Comparison of ENCODE assay signal across 8 cellular contexts in genomic region chr11:94519478-94520084, GRCh38. TPM values are rescaled to one million over a fixed set of nuclear protein-coding genes. Genes with fewer than 3 reads are reported as not detected.
DNase-seq lines count a peak whose midpoint lies in the region; ATAC-seq and TF ChIP-seq lines count a peak whose summit lies in the region.

No MANE protein-coding gene starts in this region.

- no peaks in the 10 kb centered on the region for H3K36me3 Mint-ChIP-seq in activated CD8-positive, alpha-beta memory T cell treated with anti-CD3 and anti-CD28 coated beads, Interleukin-2, amount 10 ng/mL, durations not matched to agents 7 days and 5 days

- WGBS in prostate gland: 7% methylated on average over 5 of the region's 5 CpGs

- no peak overlapping the region for H3K27ac Mint-ChIP-seq in activated CD8-positive, alpha-beta memory T cell treated with anti-CD3 and anti-CD28 coated beads, Interleukin-2, amount 10 ng/mL, durations not matched to agents 7 days and 5 days

- CTCF ChIA-PET in activated CD8-positive, alpha-beta memory T cell treated with anti-CD3 and anti-CD28 coated beads, Interleukin-2, amount 10 ng/mL, durations not matched to agents 7 days and 5 days (lab: Charles Lee): interaction anchor here (0.8 to 2.0 kb wide), 8 partner anchors 11 to 379 kb away, joined by 3 to 6 read pairs (median 3); partner anchors contain the start of gene FUT4

- no peak overlapping the region for H3K9ac ChIP-seq in fibroblast of lung (ENCODE audit: insufficient read depth, low read length)

- TF ChIP-seq CTCF in fibroblast of lung (conservative IDR thresholded peaks at IDR 0.05 in 1 of 2, IDR thresholded peaks at IDR 0.05 in 1 of 2; ENCODE audit: low read depth in 1 of 2, low read length in 2 of 2) (peak; percentile 24 to 51), prostate gland (IDR thresholded peaks at IDR 0.05) (peak; percentile 28 to 69 (median 62))

- no peak overlapping the region for H3K4me3 Mint-ChIP-seq in activated CD8-positive, alpha-beta memory T cell treated with anti-CD3 and anti-CD28 coated beads, Interleukin-2, amount 10 ng/mL, durations not matched to agents 7 days and 5 days

- H3K4me2 ChIP-seq in fibroblast of lung (ENCODE audit: extremely low read depth, insufficient read depth, low read length): no peak overlapping the region

- peak; percentile 52 for ATAC-seq in HG03378 (IDR thresholded peaks at IDR 0.05; ENCODE audit: unreplicated experiment)
- ATAC-seq in activated CD8-positive, alpha-beta memory T cell treated with anti-CD3 and anti-CD28 coated beads, Interleukin-2, amount 10 ng/mL, durations not matched to agents 7 days and 5 days: no peak
- no peak for ATAC-seq in HG03139 (IDR thresholded peaks at IDR 0.05; ENCODE audit: unreplicated experiment)

- H3K27ac ChIP-seq in fibroblast of lung (ENCODE audit: insufficient read depth, low read length) (no peak overlapping the region), prostate gland (no peak overlapping the region)

- H3K4me1 ChIP-seq in fibroblast of lung (ENCODE audit: control insufficient read depth, extremely low read depth, insufficient read depth, low read length) (no peaks in the 10 kb centered on the region), prostate gland (replicated peaks) (no peaks in the 10 kb centered on the region)

- no peaks in the 10 kb centered on the region for H4K20me1 ChIP-seq in fibroblast of lung (ENCODE audit: control insufficient read depth, extremely low read depth, insufficient read depth, low read length)

- H3K36me3 ChIP-seq in fibroblast of lung (ENCODE audit: control insufficient read depth, insufficient read depth, low read length) (no peaks in the 10 kb centered on the region), prostate gland (no peaks in the 10 kb centered on the region)

- intact Hi-C loops in prostate gland (cut with DNase I): loop anchor here (10.0 kb wide), 2 partner anchors 75 to 375 kb away; no protein-coding TSS in a partner anchor

- no peak for TF ChIP-seq POLR2A in prostate gland (IDR thresholded peaks at IDR 0.05)

- H3K27me3 ChIP-seq in fibroblast of lung (ENCODE audit: control insufficient read depth, insufficient read depth, low read length) (peaks cover 3% of the 10 kb centered on the region), prostate gland (replicated peaks; ENCODE audit: insufficient read depth) (no peaks in the 10 kb centered on the region)

- H3K4me3 ChIP-seq in fibroblast of lung (replicated peaks in 1 of 4; ENCODE audit: control extremely low read depth in 1 of 4, insufficient read depth in 1 of 4, low read depth in 3 of 4, low read length in 4 of 4): no peak overlapping the region
- no peak overlapping the region for H3K4me3 ChIP-seq in prostate gland

- H2AFZ ChIP-seq in fibroblast of lung (ENCODE audit: low read length): peak overlapping the region; percentile 30

- no peaks in the 10 kb centered on the region for H3K9me3 Mint-ChIP-seq in activated CD8-positive, alpha-beta memory T cell treated with anti-CD3 and anti-CD28 coated beads, Interleukin-2, amount 10 ng/mL, durations not matched to agents 7 days and 5 days (ENCODE audit: low read depth)

- H3K9me3 ChIP-seq in fibroblast of lung (ENCODE audit: control insufficient read depth, insufficient read depth, low read depth, low read length): no peaks in the 10 kb centered on the region
- H3K9me3 ChIP-seq in prostate gland: no peaks in the 10 kb centered on the region

- H3K79me2 ChIP-seq in fibroblast of lung (ENCODE audit: control insufficient read depth, insufficient read depth, low read length): no peaks in the 10 kb centered on the region

- DNase-seq in NCI-H2081 (lab: John Stamatoyannopoulos, UW) (peak; percentile 11 to 32), NCI-H2081 treated with DMSO at 0.1 percent for 48 hours (lab: John Stamatoyannopoulos, UW) (no peak), RKO (ENCODE audit: low spot score) (peak; percentile 39), fibroblast of lung (ENCODE audit: low read depth in 2 of 2) (peak; percentile 17 to 60), prostate gland (ENCODE audit: low spot score) (no peak)
- DNase-seq in activated CD8-positive, alpha-beta memory T cell treated with anti-CD3 and anti-CD28 coated beads, Interleukin-2, amount 10 ng/mL, durations not matched to agents 7 days and 5 days: no peak

- H3K27me3 Mint-ChIP-seq in activated CD8-positive, alpha-beta memory T cell treated with anti-CD3 and anti-CD28 coated beads, Interleukin-2, amount 10 ng/mL, durations not matched to agents 7 days and 5 days: peaks cover 29% of the 10 kb centered on the region

- H3K4me1 Mint-ChIP-seq in activated CD8-positive, alpha-beta memory T cell treated with anti-CD3 and anti-CD28 coated beads, Interleukin-2, amount 10 ng/mL, durations not matched to agents 7 days and 5 days: no peaks in the 10 kb centered on the region

RNA-seq across cellular contexts. Expression of gene C11orf97, which starts 7.3 kb away (rescaled TPM):
- total RNA-seq in fibroblast of lung (not detected in 2 replicates), prostate gland (not detected)
- polyA plus RNA-seq in fibroblast of lung: not detected in 2 replicates
- polyA plus RNA-seq in fibroblast of lung (2012): not detected in 2 replicates
- not detected in 2 replicates for polyA minus RNA-seq in fibroblast of lung (ENCODE audit: low replicate concordance)
- not detected for total RNA-seq in activated CD8-positive, alpha-beta memory T cell treated with anti-CD3 and anti-CD28 coated beads, Interleukin-2, amount 10 ng/mL, durations not matched to agents 7 days and 5 days

RNA-seq across cellular contexts. Expression of gene FUT4, which starts 24.1 kb away (rescaled TPM):
- total RNA-seq in fibroblast of lung: 5.1 and 5.4 TPM in 2 replicates
- polyA plus RNA-seq in fibroblast of lung: 2.7 and 2.8 TPM in 2 replicates
- polyA plus RNA-seq in fibroblast of lung (2012): 2.5 and 2.7 TPM in 2 replicates
- polyA minus RNA-seq in fibroblast of lung (ENCODE audit: low replicate concordance): 0.75 and 0.93 TPM in 2 replicates
- 1 to 10 TPM; 5.2 to 6.5 TPM for total RNA-seq in prostate gland
- 1 to 10 TPM; 5.8 to 6.5 TPM for total RNA-seq in activated CD8-positive, alpha-beta memory T cell treated with anti-CD3 and anti-CD28 coated beads, Interleukin-2, amount 10 ng/mL, durations not matched to agents 7 days and 5 days

RNA-seq across cellular contexts. Expression of gene ANKRD49, which starts 25.8 kb away (rescaled TPM):
- total RNA-seq in fibroblast of lung (14.9 and 17.2 TPM in 2 replicates), prostate gland (10 to 100 TPM; 11.6 to 15.6 TPM)
- polyA plus RNA-seq in fibroblast of lung: 9.2 and 12.9 TPM in 2 replicates
- 5.5 and 7.3 TPM in 2 replicates for polyA plus RNA-seq in fibroblast of lung (2012)
- 2.9 and 3.7 TPM in 2 replicates for polyA minus RNA-seq in fibroblast of lung (ENCODE audit: low replicate concordance)
- 10 to 100 TPM; 23.9 to 31.9 TPM for total RNA-seq in activated CD8-positive, alpha-beta memory T cell treated with anti-CD3 and anti-CD28 coated beads, Interleukin-2, amount 10 ng/mL, durations not matched to agents 7 days and 5 days

RNA-seq across cellular contexts. Expression of gene MRE11, which starts 25.9 kb away (rescaled TPM):
- total RNA-seq in fibroblast of lung (6.4 and 6.9 TPM in 2 replicates), prostate gland (10 to 100 TPM; 12.3 to 14.1 TPM)
- polyA plus RNA-seq in fibroblast of lung: 7.4 and 8.4 TPM in 2 replicates
- polyA plus RNA-seq in fibroblast of lung (2012): 7.0 and 7.7 TPM in 2 replicates
- 0.04 and 0.75 TPM in 2 replicates for polyA minus RNA-seq in fibroblast of lung (ENCODE audit: low replicate concordance)
- 10 to 100 TPM; 45.1 to 46.2 TPM for total RNA-seq in activated CD8-positive, alpha-beta memory T cell treated with anti-CD3 and anti-CD28 coated beads, Interleukin-2, amount 10 ng/mL, durations not matched to agents 7 days and 5 days

RNA-seq across cellular contexts. Expression of gene PIWIL4, which starts 47.6 kb away (rescaled TPM):
- total RNA-seq in fibroblast of lung: 3.3 and 3.6 TPM in 2 replicates
- polyA plus RNA-seq in fibroblast of lung: 0.76 and 1.2 TPM in 2 replicates
- polyA plus RNA-seq in fibroblast of lung (2012): 0.24 and 0.71 TPM in 2 replicates
- not detected in 2 replicates for polyA minus RNA-seq in fibroblast of lung (ENCODE audit: low replicate concordance)
- 10 to 100 TPM in 1 of 2 donors, under 1 TPM in 1; 0.82 to 17.2 TPM for total RNA-seq in prostate gland
- total RNA-seq in activated CD8-positive, alpha-beta memory T cell treated with anti-CD3 and anti-CD28 coated beads, Interleukin-2, amount 10 ng/mL, durations not matched to agents 7 days and 5 days: under 1 TPM; 0.75 to 0.79 TPM

Comparison
In these comparisons a context has a peak if more than half of its experiments do, and no peak if none do; other contexts are left out.
1. DNase-seq: peak in NCI-H2081 (2 of 2), RKO (single experiment) and fibroblast of lung (2 of 2); none in NCI-H2081 treated with DMSO at 0.1 percent for 48 hours (single experiment), prostate gland (single experiment) and activated CD8-positive, alpha-beta memory T cell treated with anti-CD3 and anti-CD28 coated beads, Interleukin-2, amount 10 ng/mL, durations not matched to agents 7 days and 5 days (single experiment).